Comparison of ENCODE assay signal across 31 cellular contexts in genomic region chr2:238415893-238416292, GRCh38.
"Had no signal": no experiment of that assay in that cellular context is flagged by ENCODE, and none has a peak within 500 bp of the region (broad histone marks: within the 10 kb centered on the region; RNA-seq: fewer than 3 reads in every experiment).

No MANE protein-coding gene starts in this region.

- H3K4me1 Mint-ChIP-seq: stimulated activated naive B cell treated with anti-CD40 and anti-IgM and Interleukin-4, amounts not matched to agents 10 μg/mL and 1 μg/mL and 100 μg/mL, for 72 hours had no signal

- H3K4me3 ChIP-seq: lower lobe of right lung, ovary, prostate gland, skin epidermis, stomach, testis, thyroid gland, transverse colon, upper lobe of left lung, vagina had no signal

- H3K27ac ChIP-seq: lower lobe of right lung, neutrophil, ovary, prostate gland, skin epidermis, stomach, testis, thyroid gland, transverse colon, upper lobe of left lung, vagina had no signal

- H3K36me3 ChIP-seq: lower lobe of right lung, neutrophil, ovary, prostate gland, stomach, thyroid gland, transverse colon, upper lobe of left lung, vagina had no signal

- H3K27me3 ChIP-seq: neutrophil, ovary, stomach, testis, thyroid gland, transverse colon, upper lobe of left lung, vagina had no signal

- H3K9me3 ChIP-seq: lower lobe of right lung, prostate gland, testis, thyroid gland, transverse colon, upper lobe of left lung, vagina had no signal

- H3K27me3 Mint-ChIP-seq: naive thymus-derived CD8-positive, alpha-beta T cell had no signal

- ATAC-seq: left cardiac atrium; left lobe of liver; left ventricle myocardium superior; lower lobe of right lung; sciatic nerve; stimulated activated naive B cell treated with anti-CD40 and anti-IgM and Interleukin-4, amounts not matched to agents 10 μg/mL and 1 μg/mL and 100 μg/mL, for 72 hours had no signal

- FAIRE-seq: keratinocyte had no signal

- DNase-seq: kidney glomerular epithelial cell; left cardiac atrium; left ventricle myocardium superior; lower lobe of right lung; mammary epithelial cell; mesenchymal stem cell; naive thymus-derived CD8-positive, alpha-beta T cell; occipital lobe; ovary; retina; right cardiac atrium; stimulated activated CD4-positive, alpha-beta T cell treated with anti-CD3 and anti-CD28 coated beads, Interleukin-12 subunit alpha, Interleukin-12 subunit beta, amount 100 ng/mL, for 4 hours; stimulated activated CD4-positive, alpha-beta T cell treated with anti-CD3 and anti-CD28 coated beads, Interleukin-15, amount 100 ng/mL, for 24 hours; stimulated activated CD4-positive, alpha-beta T cell treated with anti-CD3 and anti-CD28 coated beads, Interleukin-2, amount 100 ng/mL, for 24 hours; stimulated activated CD4-positive, alpha-beta T cell treated with anti-CD3 and anti-CD28 coated beads, Interleukin-4, amount 100 ng/mL, for 1 hour; stimulated activated naive B cell treated with anti-CD40 and anti-IgM and Interleukin-4, amounts not matched to agents 10 μg/mL and 1 μg/mL and 100 μg/mL, for 72 hours; stimulated activated naive CD8-positive, alpha-beta T cell treated with anti-CD3 and anti-CD28 coated beads, Interleukin-15, Interleukin-2, amounts not matched to agents 100 U/mL and 50 U/mL, for 24 hours; testis; thyroid gland; transverse colon; upper lobe of left lung had no signal

- H3K4me1 ChIP-seq: lower lobe of right lung had no signal

- H3K4me3 Mint-ChIP-seq: nephron; neural crest cell; stimulated activated naive B cell treated with anti-CD40 and anti-IgM and Interleukin-4, amounts not matched to agents 10 μg/mL and 1 μg/mL and 100 μg/mL, for 72 hours had no signal

- H3K27ac Mint-ChIP-seq: nephron; stimulated activated naive B cell treated with anti-CD40 and anti-IgM and Interleukin-4, amounts not matched to agents 10 μg/mL and 1 μg/mL and 100 μg/mL, for 72 hours had no signal
